In genomic region chr2:180006236-180006635, GRCh38 we compare ENCODE assay signal across 8 cellular contexts. TPM values are rescaled to one million over a fixed set of nuclear protein-coding genes. Genes with fewer than 3 reads are reported as not detected.
A peak's percentile ranks its signal among the peaks of the same experiment; 100 is the strongest.
DNase-seq lines count a peak whose midpoint lies in the region; ATAC-seq and TF ChIP-seq lines count a peak whose summit lies in the region.

No MANE protein-coding gene starts in this region.

- no peak for TF ChIP-seq POLR2A in heart left ventricle (IDR thresholded peaks at IDR 0.05)
- no peak for TF ChIP-seq POLR2A in uterus (IDR thresholded peaks at IDR 0.05)

- intact Hi-C loops in heart left ventricle (cut with DNase I), result no loop called here
- intact Hi-C loops in Right ventricle myocardium superior (cut with DNase I), result no loop called here
- intact Hi-C loops in lower lobe of right lung (cut with DNase I), result no loop called here
- intact Hi-C loops in uterus (cut with DNase I; ENCODE audit: low total_unique reads), result no loop called here

- ATAC-seq in heart left ventricle (no peak), Right ventricle myocardium superior (ENCODE audit: poor library complexity) (no peak), lower lobe of right lung (no peak), HG02973 (IDR thresholded peaks at IDR 0.05; ENCODE audit: unreplicated experiment) (no peak), HG02798 (IDR thresholded peaks at IDR 0.05; ENCODE audit: poor library complexity, unreplicated experiment) (no peak)

- H3K4me1 ChIP-seq in heart left ventricle (peaks cover 0 to 31% (median 14%) of the 10 kb centered on the region in 12 donors), lower lobe of right lung (peaks cover 14% of the 10 kb centered on the region), uterus (peaks cover 0 to 8% of the 10 kb centered on the region in 2 donors)

- H3K36me3 ChIP-seq in heart left ventricle, result no peaks in the 10 kb centered on the region
- no peaks in the 10 kb centered on the region for H3K36me3 ChIP-seq in lower lobe of right lung
- H3K36me3 ChIP-seq in uterus, result no peaks in the 10 kb centered on the region

- no peak for TF ChIP-seq CTCF in heart left ventricle (IDR thresholded peaks at IDR 0.05)
- TF ChIP-seq CTCF in lower lobe of right lung (IDR thresholded peaks at IDR 0.05), result no peak
- no peak for TF ChIP-seq CTCF in uterus (IDR thresholded peaks at IDR 0.05)

- DNase-seq in heart left ventricle, result no peak
- DNase-seq in Right ventricle myocardium superior, result no peak
- DNase-seq in lower lobe of right lung, result no peak
- no peak for DNase-seq in uterus
- no peak for DNase-seq in stimulated activated CD4-positive, alpha-beta T cell treated with anti-CD3 and anti-CD28 coated beads, Interleukin-4, amount 100 ng/mL, for 1 hour

- H3K27me3 ChIP-seq in heart left ventricle (no peaks in the 10 kb centered on the region), lower lobe of right lung (ENCODE audit: low read depth) (no peaks in the 10 kb centered on the region), uterus (no peaks in the 10 kb centered on the region)

- H3K9me3 ChIP-seq in heart left ventricle (no peaks in the 10 kb centered on the region), lower lobe of right lung (no peaks in the 10 kb centered on the region), uterus (no peaks in the 10 kb centered on the region)

- H3K27ac ChIP-seq in heart left ventricle (peak overlapping the region in 9 of 12 donors; percentile 85 to 96 (median 90)), angular gyrus (ENCODE audit: low read depth, low read length) (peak overlapping the region; percentile 96), lower lobe of right lung (peak overlapping the region; percentile 97), uterus (peak overlapping the region; percentile 80 to 81)

- 11 to 17% (median 16%) methylated on average over 7 of the region's 7 CpGs for WGBS in heart left ventricle, 4 donors

- H3K4me3 ChIP-seq in heart left ventricle (peak overlapping the region; percentile 71 to 99 (median 79)), lower lobe of right lung (peak overlapping the region; percentile 85), uterus (peak overlapping the region; percentile 69 to 73)

RNA-seq across cellular contexts. Expression of gene CWC22, which starts 0.9 kb away (rescaled TPM):
- 10 to 100 TPM in 7 of 9 donors, 1 to 10 TPM in 2; 8.8 to 17.7 (median 11.7) TPM for total RNA-seq in heart left ventricle
- polyA plus RNA-seq in heart left ventricle, result 1 to 10 TPM; 6.4 to 9.0 TPM
- 11.6 TPM for total RNA-seq in Right ventricle myocardium superior
- total RNA-seq in lower lobe of right lung, result 17.5 TPM
- 10 to 100 TPM in 3 of 4 donors, 1 to 10 TPM in 1; 7.7 to 40.0 (median 25.0) TPM for total RNA-seq in uterus
